ENCODE assay signal across 1 cellular context in the genomic region with DNA sequence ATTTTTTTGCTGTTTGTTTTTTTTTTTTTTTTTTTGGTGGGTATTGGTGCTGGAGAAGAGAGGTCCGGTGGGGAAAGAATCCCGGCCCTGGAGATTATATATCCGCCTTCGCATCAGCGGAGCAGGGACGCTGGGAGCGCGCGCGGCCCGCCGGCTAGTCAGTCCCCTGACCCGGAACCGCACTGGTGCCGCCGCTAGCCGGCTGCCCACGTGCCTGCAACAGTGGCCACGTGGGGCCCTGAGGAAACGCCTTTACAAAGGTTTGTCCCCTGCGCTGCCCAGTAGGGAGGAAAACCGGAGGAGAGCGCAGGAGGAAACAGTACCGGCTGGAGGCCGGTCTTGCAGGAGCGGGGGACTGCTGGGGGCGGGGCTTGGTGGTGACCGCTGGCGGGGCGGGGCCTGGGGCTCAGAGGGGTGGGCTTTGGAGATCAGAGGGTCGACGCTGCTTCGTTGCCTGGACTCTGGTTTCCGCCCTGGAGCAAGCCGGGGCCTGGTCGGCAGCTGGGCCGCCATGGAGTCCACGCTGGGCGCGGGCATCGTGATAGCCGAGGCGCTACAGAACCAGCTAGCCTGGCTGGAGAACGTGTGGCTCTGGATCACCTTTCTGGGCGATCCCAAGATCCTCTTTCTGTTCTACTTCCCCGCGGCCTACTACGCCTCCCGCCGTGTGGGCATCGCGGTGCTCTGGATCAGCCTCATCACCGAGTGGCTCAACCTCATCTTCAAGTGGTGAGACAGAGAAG.
TF ChIP-seq lines count a peak whose summit lies in the region.

A gene with protein sequence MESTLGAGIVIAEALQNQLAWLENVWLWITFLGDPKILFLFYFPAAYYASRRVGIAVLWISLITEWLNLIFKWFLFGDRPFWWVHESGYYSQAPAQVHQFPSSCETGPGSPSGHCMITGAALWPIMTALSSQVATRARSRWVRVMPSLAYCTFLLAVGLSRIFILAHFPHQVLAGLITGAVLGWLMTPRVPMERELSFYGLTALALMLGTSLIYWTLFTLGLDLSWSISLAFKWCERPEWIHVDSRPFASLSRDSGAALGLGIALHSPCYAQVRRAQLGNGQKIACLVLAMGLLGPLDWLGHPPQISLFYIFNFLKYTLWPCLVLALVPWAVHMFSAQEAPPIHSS (plus strand): TSS at position 281 of the 743 bp plus-strand sequence. CDS start 231 bp downstream, at position 512.

TF ChIP-seq in HepG2, 621 proteins besides CTCF, POLR2A, EP300 and RAD21 (continued from another document and continues in another):
- 0 out of 2 replicates have a peak, but pooled peaks have one; percentile 87 for TF ChIP-seq RFXANK (CRISPR knock-in tag; IDR thresholded peaks at IDR 0.05)
- TF ChIP-seq, protein P1, sequence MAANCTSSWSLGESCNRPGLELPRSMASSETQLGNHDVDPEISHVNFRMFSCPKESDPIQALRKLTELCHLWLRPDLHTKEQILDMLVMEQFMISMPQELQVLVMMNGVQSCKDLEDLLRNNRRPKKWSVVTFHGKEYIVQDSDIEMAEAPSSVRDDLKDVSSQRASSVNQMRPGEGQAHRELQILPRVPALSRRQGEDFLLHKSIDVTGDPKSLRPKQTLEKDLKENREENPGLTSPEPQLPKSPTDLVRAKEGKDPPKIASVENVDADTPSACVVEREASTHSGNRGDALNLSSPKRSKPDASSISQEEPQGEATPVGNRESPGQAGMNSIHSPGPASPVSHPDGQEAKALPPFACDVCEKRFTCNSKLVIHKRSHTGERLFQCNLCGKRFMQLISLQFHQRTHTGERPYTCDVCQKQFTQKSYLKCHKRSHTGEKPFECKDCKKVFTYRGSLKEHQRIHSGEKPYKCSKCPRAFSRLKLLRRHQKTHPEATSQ (CRISPR knock-in tag; IDR thresholded peaks at IDR 0.05; ENCODE audit: borderline replicate concordance): peak; percentile 95
- peak; percentile 89 for TF ChIP-seq MYNN (CRISPR knock-in tag; IDR thresholded peaks at IDR 0.05; ENCODE audit: low read depth)
- 0 out of 2 replicates have a peak, but pooled peaks have one; percentile 62 for TF ChIP-seq BRCA1 (CRISPR knock-in tag; IDR thresholded peaks at IDR 0.05)
- TF ChIP-seq MEIS2 (CRISPR knock-in tag; IDR thresholded peaks at IDR 0.05): peak; percentile 97
- TF ChIP-seq ZSCAN31 (CRISPR knock-in tag; IDR thresholded peaks at IDR 0.05; ENCODE audit: low read depth): peak; percentile 96
- TF ChIP-seq PRMT3 (CRISPR knock-in tag; IDR thresholded peaks at IDR 0.05; ENCODE audit: borderline replicate concordance, low read depth): peak; percentile 79; the same call in 1 of the 2 replicates
- TF ChIP-seq ZFP36 (IDR thresholded peaks at IDR 0.05; ENCODE audit: borderline replicate concordance, low read depth, low read length, partially characterized antibody): no peak
- peak; percentile 91 for TF ChIP-seq ZNF83 (CRISPR knock-in tag; IDR thresholded peaks at IDR 0.05; ENCODE audit: borderline replicate concordance)
- TF ChIP-seq ZNF343 (CRISPR knock-in tag; IDR thresholded peaks at IDR 0.05): peak; percentile 84; the same call in 1 of the 2 replicates
- TF ChIP-seq SYNCRIP (IDR thresholded peaks at IDR 0.05; ENCODE audit: insufficient read depth, low read depth, low read length): no peak
- TF ChIP-seq ZNF296 (CRISPR knock-in tag; conservative IDR thresholded peaks at IDR 0.05): no peak
- peak; percentile 34; the same call in 1 of the 2 replicates for TF ChIP-seq NFE2L1 (CRISPR knock-in tag; IDR thresholded peaks at IDR 0.05; ENCODE audit: borderline replicate concordance)
- no peak for TF ChIP-seq NR3C1 (CRISPR knock-in tag; IDR thresholded peaks at IDR 0.05)
- peak; percentile 86; the same call in 1 of the 2 replicates for TF ChIP-seq ETV6 (CRISPR knock-in tag; conservative IDR thresholded peaks at IDR 0.05)
- TF ChIP-seq ZNF746 (CRISPR knock-in tag; IDR thresholded peaks at IDR 0.05): peak; percentile 91
- TF ChIP-seq ZFP36L2 (CRISPR knock-in tag; IDR thresholded peaks at IDR 0.05): no peak
- no peak; the same call in 1 of the 2 replicates for TF ChIP-seq ZNF30 (CRISPR knock-in tag; IDR thresholded peaks at IDR 0.05)
- TF ChIP-seq ZNF235 (CRISPR knock-in tag; IDR thresholded peaks at IDR 0.05; ENCODE audit: borderline replicate concordance): peak; percentile 96; the same call in 1 of the 2 replicates
- TF ChIP-seq MED8 (CRISPR knock-in tag; IDR thresholded peaks at IDR 0.05; ENCODE audit: insufficient replicate concordance): peak; percentile 83
- TF ChIP-seq ATRX (CRISPR knock-in tag; IDR thresholded peaks at IDR 0.05; ENCODE audit: borderline replicate concordance): no peak
- TF ChIP-seq ZNF678 (CRISPR knock-in tag; IDR thresholded peaks at IDR 0.05): peak; percentile 93; the same call in 1 of the 2 replicates
- TF ChIP-seq CCDC6 (CRISPR knock-in tag; IDR thresholded peaks at IDR 0.05): peak; percentile 98
- TF ChIP-seq, protein P2, sequence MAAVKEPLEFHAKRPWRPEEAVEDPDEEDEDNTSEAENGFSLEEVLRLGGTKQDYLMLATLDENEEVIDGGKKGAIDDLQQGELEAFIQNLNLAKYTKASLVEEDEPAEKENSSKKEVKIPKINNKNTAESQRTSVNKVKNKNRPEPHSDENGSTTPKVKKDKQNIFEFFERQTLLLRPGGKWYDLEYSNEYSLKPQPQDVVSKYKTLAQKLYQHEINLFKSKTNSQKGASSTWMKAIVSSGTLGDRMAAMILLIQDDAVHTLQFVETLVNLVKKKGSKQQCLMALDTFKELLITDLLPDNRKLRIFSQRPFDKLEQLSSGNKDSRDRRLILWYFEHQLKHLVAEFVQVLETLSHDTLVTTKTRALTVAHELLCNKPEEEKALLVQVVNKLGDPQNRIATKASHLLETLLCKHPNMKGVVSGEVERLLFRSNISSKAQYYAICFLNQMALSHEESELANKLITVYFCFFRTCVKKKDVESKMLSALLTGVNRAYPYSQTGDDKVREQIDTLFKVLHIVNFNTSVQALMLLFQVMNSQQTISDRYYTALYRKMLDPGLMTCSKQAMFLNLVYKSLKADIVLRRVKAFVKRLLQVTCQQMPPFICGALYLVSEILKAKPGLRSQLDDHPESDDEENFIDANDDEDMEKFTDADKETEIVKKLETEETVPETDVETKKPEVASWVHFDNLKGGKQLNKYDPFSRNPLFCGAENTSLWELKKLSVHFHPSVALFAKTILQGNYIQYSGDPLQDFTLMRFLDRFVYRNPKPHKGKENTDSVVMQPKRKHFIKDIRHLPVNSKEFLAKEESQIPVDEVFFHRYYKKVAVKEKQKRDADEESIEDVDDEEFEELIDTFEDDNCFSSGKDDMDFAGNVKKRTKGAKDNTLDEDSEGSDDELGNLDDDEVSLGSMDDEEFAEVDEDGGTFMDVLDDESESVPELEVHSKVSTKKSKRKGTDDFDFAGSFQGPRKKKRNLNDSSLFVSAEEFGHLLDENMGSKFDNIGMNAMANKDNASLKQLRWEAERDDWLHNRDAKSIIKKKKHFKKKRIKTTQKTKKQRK (IDR thresholded peaks at IDR 0.05; ENCODE audit: low read length): no peak
- TF ChIP-seq NFRKB (IDR thresholded peaks at IDR 0.05): no peak
- TF ChIP-seq, protein P3, sequence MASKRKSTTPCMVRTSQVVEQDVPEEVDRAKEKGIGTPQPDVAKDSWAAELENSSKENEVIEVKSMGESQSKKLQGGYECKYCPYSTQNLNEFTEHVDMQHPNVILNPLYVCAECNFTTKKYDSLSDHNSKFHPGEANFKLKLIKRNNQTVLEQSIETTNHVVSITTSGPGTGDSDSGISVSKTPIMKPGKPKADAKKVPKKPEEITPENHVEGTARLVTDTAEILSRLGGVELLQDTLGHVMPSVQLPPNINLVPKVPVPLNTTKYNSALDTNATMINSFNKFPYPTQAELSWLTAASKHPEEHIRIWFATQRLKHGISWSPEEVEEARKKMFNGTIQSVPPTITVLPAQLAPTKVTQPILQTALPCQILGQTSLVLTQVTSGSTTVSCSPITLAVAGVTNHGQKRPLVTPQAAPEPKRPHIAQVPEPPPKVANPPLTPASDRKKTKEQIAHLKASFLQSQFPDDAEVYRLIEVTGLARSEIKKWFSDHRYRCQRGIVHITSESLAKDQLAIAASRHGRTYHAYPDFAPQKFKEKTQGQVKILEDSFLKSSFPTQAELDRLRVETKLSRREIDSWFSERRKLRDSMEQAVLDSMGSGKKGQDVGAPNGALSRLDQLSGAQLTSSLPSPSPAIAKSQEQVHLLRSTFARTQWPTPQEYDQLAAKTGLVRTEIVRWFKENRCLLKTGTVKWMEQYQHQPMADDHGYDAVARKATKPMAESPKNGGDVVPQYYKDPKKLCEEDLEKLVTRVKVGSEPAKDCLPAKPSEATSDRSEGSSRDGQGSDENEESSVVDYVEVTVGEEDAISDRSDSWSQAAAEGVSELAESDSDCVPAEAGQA (IDR thresholded peaks at IDR 0.05; ENCODE audit: low read depth): peak; percentile 80
- TF ChIP-seq, protein P3 (CRISPR knock-in tag; IDR thresholded peaks at IDR 0.05; ENCODE audit: borderline replicate concordance): peak; percentile 85; the same call in 1 of the 2 replicates
- TF ChIP-seq ZNF75D (CRISPR knock-in tag; IDR thresholded peaks at IDR 0.05; ENCODE audit: borderline replicate concordance): no peak
- TF ChIP-seq TEAD2 (CRISPR knock-in tag; IDR thresholded peaks at IDR 0.05): peak; percentile 82; the same call in 1 of the 2 replicates
- peak; percentile 81; the same call in 1 of the 2 replicates for TF ChIP-seq ZNF333 (CRISPR knock-in tag; IDR thresholded peaks at IDR 0.05; ENCODE audit: borderline replicate concordance)
- no peak for TF ChIP-seq GTF3A (CRISPR knock-in tag; conservative IDR thresholded peaks at IDR 0.05)
- TF ChIP-seq, protein P4, sequence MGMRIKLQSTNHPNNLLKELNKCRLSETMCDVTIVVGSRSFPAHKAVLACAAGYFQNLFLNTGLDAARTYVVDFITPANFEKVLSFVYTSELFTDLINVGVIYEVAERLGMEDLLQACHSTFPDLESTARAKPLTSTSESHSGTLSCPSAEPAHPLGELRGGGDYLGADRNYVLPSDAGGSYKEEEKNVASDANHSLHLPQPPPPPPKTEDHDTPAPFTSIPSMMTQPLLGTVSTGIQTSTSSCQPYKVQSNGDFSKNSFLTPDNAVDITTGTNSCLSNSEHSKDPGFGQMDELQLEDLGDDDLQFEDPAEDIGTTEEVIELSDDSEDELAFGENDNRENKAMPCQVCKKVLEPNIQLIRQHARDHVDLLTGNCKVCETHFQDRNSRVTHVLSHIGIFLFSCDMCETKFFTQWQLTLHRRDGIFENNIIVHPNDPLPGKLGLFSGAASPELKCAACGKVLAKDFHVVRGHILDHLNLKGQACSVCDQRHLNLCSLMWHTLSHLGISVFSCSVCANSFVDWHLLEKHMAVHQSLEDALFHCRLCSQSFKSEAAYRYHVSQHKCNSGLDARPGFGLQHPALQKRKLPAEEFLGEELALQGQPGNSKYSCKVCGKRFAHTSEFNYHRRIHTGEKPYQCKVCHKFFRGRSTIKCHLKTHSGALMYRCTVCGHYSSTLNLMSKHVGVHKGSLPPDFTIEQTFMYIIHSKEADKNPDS (CRISPR knock-in tag; IDR thresholded peaks at IDR 0.05): peak; percentile 39; the same call in 1 of the 2 replicates
- no peak for TF ChIP-seq ZNF260 (CRISPR knock-in tag; IDR thresholded peaks at IDR 0.05; ENCODE audit: borderline replicate concordance, low read depth)
- TF ChIP-seq ZNF816 (CRISPR knock-in tag; IDR thresholded peaks at IDR 0.05; ENCODE audit: borderline replicate concordance): peak; percentile 71; the same call in 1 of the 2 replicates
- TF ChIP-seq SIN3A (IDR thresholded peaks at IDR 0.05; ENCODE audit: borderline replicate concordance, low read depth, low read length): peak; percentile 100
- TF ChIP-seq ZFYVE20 (CRISPR knock-in tag; IDR thresholded peaks at IDR 0.05; ENCODE audit: borderline replicate concordance, low read depth): no peak
- TF ChIP-seq, protein P5, sequence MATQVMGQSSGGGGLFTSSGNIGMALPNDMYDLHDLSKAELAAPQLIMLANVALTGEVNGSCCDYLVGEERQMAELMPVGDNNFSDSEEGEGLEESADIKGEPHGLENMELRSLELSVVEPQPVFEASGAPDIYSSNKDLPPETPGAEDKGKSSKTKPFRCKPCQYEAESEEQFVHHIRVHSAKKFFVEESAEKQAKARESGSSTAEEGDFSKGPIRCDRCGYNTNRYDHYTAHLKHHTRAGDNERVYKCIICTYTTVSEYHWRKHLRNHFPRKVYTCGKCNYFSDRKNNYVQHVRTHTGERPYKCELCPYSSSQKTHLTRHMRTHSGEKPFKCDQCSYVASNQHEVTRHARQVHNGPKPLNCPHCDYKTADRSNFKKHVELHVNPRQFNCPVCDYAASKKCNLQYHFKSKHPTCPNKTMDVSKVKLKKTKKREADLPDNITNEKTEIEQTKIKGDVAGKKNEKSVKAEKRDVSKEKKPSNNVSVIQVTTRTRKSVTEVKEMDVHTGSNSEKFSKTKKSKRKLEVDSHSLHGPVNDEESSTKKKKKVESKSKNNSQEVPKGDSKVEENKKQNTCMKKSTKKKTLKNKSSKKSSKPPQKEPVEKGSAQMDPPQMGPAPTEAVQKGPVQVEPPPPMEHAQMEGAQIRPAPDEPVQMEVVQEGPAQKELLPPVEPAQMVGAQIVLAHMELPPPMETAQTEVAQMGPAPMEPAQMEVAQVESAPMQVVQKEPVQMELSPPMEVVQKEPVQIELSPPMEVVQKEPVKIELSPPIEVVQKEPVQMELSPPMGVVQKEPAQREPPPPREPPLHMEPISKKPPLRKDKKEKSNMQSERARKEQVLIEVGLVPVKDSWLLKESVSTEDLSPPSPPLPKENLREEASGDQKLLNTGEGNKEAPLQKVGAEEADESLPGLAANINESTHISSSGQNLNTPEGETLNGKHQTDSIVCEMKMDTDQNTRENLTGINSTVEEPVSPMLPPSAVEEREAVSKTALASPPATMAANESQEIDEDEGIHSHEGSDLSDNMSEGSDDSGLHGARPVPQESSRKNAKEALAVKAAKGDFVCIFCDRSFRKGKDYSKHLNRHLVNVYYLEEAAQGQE (IDR thresholded peaks at IDR 0.05; ENCODE audit: borderline replicate concordance in 1 of 2, low read depth in 1 of 2, low read length in 2 of 2): peak in 1 of 2 experiments; percentile 85; a peak in 2 of 4 replicates
- TF ChIP-seq, protein P6, sequence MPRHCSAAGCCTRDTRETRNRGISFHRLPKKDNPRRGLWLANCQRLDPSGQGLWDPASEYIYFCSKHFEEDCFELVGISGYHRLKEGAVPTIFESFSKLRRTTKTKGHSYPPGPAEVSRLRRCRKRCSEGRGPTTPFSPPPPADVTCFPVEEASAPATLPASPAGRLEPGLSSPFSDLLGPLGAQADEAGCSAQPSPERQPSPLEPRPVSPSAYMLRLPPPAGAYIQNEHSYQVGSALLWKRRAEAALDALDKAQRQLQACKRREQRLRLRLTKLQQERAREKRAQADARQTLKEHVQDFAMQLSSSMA (CRISPR knock-in tag; IDR thresholded peaks at IDR 0.05): peak; percentile 95; the same call in 1 of the 2 replicates
- peak; percentile 92 for TF ChIP-seq KDM5B (CRISPR knock-in tag; IDR thresholded peaks at IDR 0.05; ENCODE audit: borderline replicate concordance)
